Comparison of ENCODE assay signal across 9 cellular contexts in genomic region chrX:2614911-2615310, GRCh38.
DNase-seq lines count a peak whose midpoint lies in the region; ATAC-seq, FAIRE-seq and TF ChIP-seq lines count a peak whose summit lies in the region.
"Had no signal": no experiment of that assay in that cellular context is flagged by ENCODE, and none has a peak within 500 bp of the region (broad histone marks: within the 10 kb centered on the region; RNA-seq: fewer than 3 reads in every experiment).

No MANE protein-coding gene starts in this region.

- H3F3A ChIP-seq in PC-3 (ENCODE audit: low read length, unreplicated experiment), result no peaks in the 10 kb centered on the region

- no peak overlapping the region for H3K27ac ChIP-seq in PC-3 (ENCODE audit: low read length)
- peak overlapping the region; percentile 72 for H3K27ac ChIP-seq in fibroblast of lung (ENCODE audit: insufficient read depth, low read length)
- H3K27ac ChIP-seq in pancreas, result peak overlapping the region in 1 of 4 donors; percentile 34

- H3K79me2 ChIP-seq in PC-3 (ENCODE audit: low read length) (no peaks in the 10 kb centered on the region), fibroblast of lung (ENCODE audit: control insufficient read depth, insufficient read depth, low read length) (no peaks in the 10 kb centered on the region)

- no peaks in the 10 kb centered on the region for H3K9me2 ChIP-seq in PC-3 (replicated peaks; ENCODE audit: low read length)

- ATAC-seq in PC-3 (peak; percentile 51), pancreas (peak in 3 of 4 donors; percentile 67 to 95 (median 75)), HG02973 (IDR thresholded peaks at IDR 0.05; ENCODE audit: unreplicated experiment) (no peak)

- intact Hi-C loops in PC-3 (cut with micrococcal nuclease), result no loop called here
- intact Hi-C loops in pancreas (cut with DNase I), result no loop called here
- intact Hi-C loops in posterior cingulate gyrus (cut with DNase I), result no loop called here

- CTCF ChIA-PET in PC-3 (lab: Charles Lee), result no interaction called here

- H3K36me3 ChIP-seq in PC-3 (ENCODE audit: low read depth, low read length) (no peaks in the 10 kb centered on the region), fibroblast of lung (ENCODE audit: control insufficient read depth, insufficient read depth, low read length) (no peaks in the 10 kb centered on the region), pancreas (peaks cover 0 to 9% (median 0%) of the 10 kb centered on the region in 3 donors)

- peaks cover 11% of the 10 kb centered on the region for H3K4me1 ChIP-seq in PC-3 (ENCODE audit: insufficient read depth, low read length)
- peaks cover 2% of the 10 kb centered on the region for H3K4me1 ChIP-seq in fibroblast of lung (ENCODE audit: control insufficient read depth, extremely low read depth, insufficient read depth, low read length)
- no peaks in the 10 kb centered on the region for H3K4me1 ChIP-seq in pancreas

- no peaks in the 10 kb centered on the region for H3K27me3 ChIP-seq in PC-3 (ENCODE audit: low read length)
- H3K27me3 ChIP-seq in fibroblast of lung (ENCODE audit: control insufficient read depth, insufficient read depth, low read length), result no peaks in the 10 kb centered on the region
- H3K27me3 ChIP-seq in pancreas, result no peaks in the 10 kb centered on the region

- H4K20me1 ChIP-seq in PC-3 (ENCODE audit: low read length), result no peaks in the 10 kb centered on the region
- no peaks in the 10 kb centered on the region for H4K20me1 ChIP-seq in fibroblast of lung (ENCODE audit: control insufficient read depth, extremely low read depth, insufficient read depth, low read length)

- H3K4me2 ChIP-seq in PC-3 (ENCODE audit: low read length) (no peak overlapping the region), fibroblast of lung (ENCODE audit: extremely low read depth, insufficient read depth, low read length) (no peak overlapping the region)

- no peak overlapping the region for H3K4me3 ChIP-seq in PC-3 (ENCODE audit: low read length)
- no peak overlapping the region for H3K4me3 ChIP-seq in fibroblast of lung (replicated peaks in 1 of 4; ENCODE audit: control extremely low read depth in 1 of 4, insufficient read depth in 1 of 4, low read depth in 3 of 4, low read length in 4 of 4)
- no peak overlapping the region for H3K4me3 ChIP-seq in pancreas

- DNase-seq in Caki2 (ENCODE audit: low read depth) (peak; percentile 48), PC-3 (peak; percentile 35), fibroblast of lung (ENCODE audit: low read depth in 2 of 2) (peak; percentile 78 to 81), pancreas (no peak), NCI-H1092 treated with DMSO at 0.1 percent for 48 hours (lab: John Stamatoyannopoulos, UW) (no peak), posterior cingulate gyrus (no peak), NCI-H345 (lab: John Stamatoyannopoulos, UW) (no peak)
- DNase-seq: effector CD4-positive, alpha-beta T cell had no signal

- POLR2A ChIA-PET in PC-3 (lab: Charles Lee; ENCODE audit: unreplicated experiment), result no interaction called here

- FAIRE-seq in pancreas (lab: Jason Lieb, UNC), result no peak

- H3K9ac ChIP-seq in PC-3 (ENCODE audit: low read length) (no peak overlapping the region), fibroblast of lung (ENCODE audit: insufficient read depth, low read length) (no peak overlapping the region)

- in situ Hi-C loops in Caki2 (cut with HindIII; ENCODE audit: low pct_unique_long_range_greater_than_20kb, low sequenced_read_pairs), result no loop called here

- no peak; the same call in 1 of the 2 replicates for TF ChIP-seq CTCF in PC-3 (conservative IDR thresholded peaks at IDR 0.05; ENCODE audit: low read depth, low read length)
- peak; percentile 58 to 64 for TF ChIP-seq CTCF in fibroblast of lung (conservative IDR thresholded peaks at IDR 0.05 in 1 of 2, IDR thresholded peaks at IDR 0.05 in 1 of 2; ENCODE audit: low read depth in 1 of 2, low read length in 2 of 2)
- no peak for TF ChIP-seq CTCF in pancreas (IDR thresholded peaks at IDR 0.05)

- no TSS peak for BruUV-seq in PC-3 (replicated peaks; lab: Mats Ljungman, UMichigan)

- no peak overlapping the region for H2AFZ ChIP-seq in PC-3 (ENCODE audit: low read length)
- peak overlapping the region; percentile 93 for H2AFZ ChIP-seq in fibroblast of lung (ENCODE audit: low read length)

- H3K9me3 ChIP-seq in PC-3 (ENCODE audit: low read length), result no peaks in the 10 kb centered on the region
- H3K9me3 ChIP-seq in fibroblast of lung (ENCODE audit: control insufficient read depth, insufficient read depth, low read depth, low read length), result no peaks in the 10 kb centered on the region
- no peaks in the 10 kb centered on the region for H3K9me3 ChIP-seq in pancreas

- 20 to 25% methylated on average over 3 of the region's 3 CpGs for WGBS in pancreas, 2 donors

Comparison
In these comparisons a context has a peak if more than half of its experiments do, and no peak if none do; other contexts are left out.
1. DNase-seq: peak in Caki2 (single experiment), PC-3 (single experiment) and fibroblast of lung (2 of 2); none in pancreas (0 of 6), NCI-H1092 treated with DMSO at 0.1 percent for 48 hours (single experiment), posterior cingulate gyrus (0 of 10) and NCI-H345 (single experiment).
2. CTCF ChIP-seq: peak in fibroblast of lung (2 of 2); none in PC-3 (single experiment) and pancreas (0 of 4).